11 cellular contexts compared by ENCODE assay signal in genomic region chrX:153055827-153056748, GRCh38. TPM values are rescaled to one million over a fixed set of nuclear protein-coding genes. Genes with fewer than 3 reads are reported as not detected.
A peak's percentile ranks its signal among the peaks of the same experiment; 100 is the strongest.
DNase-seq lines count a peak whose midpoint lies in the region; ATAC-seq, FAIRE-seq and TF ChIP-seq lines count a peak whose summit lies in the region.
"Had no signal": no experiment of that assay in that cellular context is flagged by ENCODE, and none has a peak within 500 bp of the region (broad histone marks: within the 10 kb centered on the region; RNA-seq: fewer than 3 reads in every experiment).

PNMA3 (plus strand) TSS chrX:153056470; CDS start chrX:153057056, 586 bp downstream.

- H3K23me2 ChIP-seq in H9 (ENCODE audit: insufficient read length, low read depth, low read length, poor library complexity, severe bottlenecking), result no peaks in the 10 kb centered on the region

- no peaks in the 10 kb centered on the region for H3K79me2 ChIP-seq in H9 (ENCODE audit: insufficient read depth, low read length)

- no peaks in the 10 kb centered on the region for H3K4me1 ChIP-seq in A549
- no peaks in the 10 kb centered on the region for H3K4me1 ChIP-seq in H9 (ENCODE audit: insufficient read depth, low read length)
- no peaks in the 10 kb centered on the region for H3K4me1 ChIP-seq in endodermal cell (ENCODE audit: control insufficient read depth, insufficient read depth, low read length)
- peaks cover 11% of the 10 kb centered on the region for H3K4me1 ChIP-seq in vagina

- no peak within 1 kb of the TSS for H2AFZ ChIP-seq in H9 (ENCODE audit: low read length)

- no peaks in the 10 kb centered on the region for H3K36me3 ChIP-seq in endodermal cell (ENCODE audit: control insufficient read depth, insufficient read depth, low read length)
- H3K36me3 ChIP-seq in vagina, result no peaks in the 10 kb centered on the region

- no peak for TF ChIP-seq RAD21 in A549 (conservative IDR thresholded peaks at IDR 0.05 in 1 of 2, IDR thresholded peaks at IDR 0.05 in 1 of 2)

- FAIRE-seq in A549 (lab: Jason Lieb, UNC), result no peak
- FAIRE-seq in GM12891 (lab: Jason Lieb, UNC), result no peak

- H3K27me3 ChIP-seq in H9 (ENCODE audit: insufficient read depth, low read length), result no peaks in the 10 kb centered on the region; the same call in 1 of the 2 replicates
- peaks cover 35% of the 10 kb centered on the region for H3K27me3 ChIP-seq in endodermal cell (ENCODE audit: control insufficient read depth, insufficient read depth, low read length, poor library complexity, severe bottlenecking)
- no peaks in the 10 kb centered on the region for H3K27me3 ChIP-seq in vagina

- H3K4me3 Mint-ChIP-seq in H9, result peak within 1 kb of the TSS; percentile 53 to 69
- peak within 1 kb of the TSS; percentile 39 for H3K4me3 Mint-ChIP-seq in endodermal cell
- H3K4me3 Mint-ChIP-seq in nephron, result peak within 1 kb of the TSS; percentile 49 to 69 (median 60)
- H3K4me3 Mint-ChIP-seq: central memory CD8-positive, alpha-beta T cell; T-helper 2 cell treated with Interferon-gamma antibody and Interleukin-4, amounts not matched to agents 5 μg/mL and 100 μg/mL, for 36 hours had no signal

- H3K27ac ChIP-seq in A549, result peak within 1 kb of the TSS; percentile 35 to 73; a peak in 4 of 6 replicates
- no peak within 1 kb of the TSS for H3K27ac ChIP-seq in H9 (ENCODE audit: insufficient read length, low read depth, low read length)
- no peak within 1 kb of the TSS for H3K27ac ChIP-seq in endodermal cell (ENCODE audit: low read depth, low read length)
- H3K27ac ChIP-seq in vagina, result no peak within 1 kb of the TSS

- ATAC-seq in A549, result peak; percentile 36 to 70; a peak in 3 of 6 replicates

- H3K56ac ChIP-seq in H9 (ENCODE audit: insufficient read length, low read depth, low read length), result no peak within 1 kb of the TSS

- peak within 1 kb of the TSS; percentile 70 for H3K4me2 ChIP-seq in A549
- H3K4me2 ChIP-seq in H9 (ENCODE audit: insufficient read depth, insufficient read length, low read length), result no peak within 1 kb of the TSS

- H3K9ac ChIP-seq in H9 (ENCODE audit: extremely low read depth, insufficient read length, low read length), result no peak within 1 kb of the TSS
- H3K9ac ChIP-seq in endodermal cell (ENCODE audit: extremely low read depth, low read length, poor library complexity, severe bottlenecking), result no peak within 1 kb of the TSS

- H3K4me1 Mint-ChIP-seq in H9, result peaks cover 3 to 4% of the 10 kb centered on the region in 2 experiments
- H3K4me1 Mint-ChIP-seq in endodermal cell, result peaks cover 2% of the 10 kb centered on the region
- H3K4me1 Mint-ChIP-seq in nephron, result no peaks in the 10 kb centered on the region
- H3K4me1 Mint-ChIP-seq: central memory CD8-positive, alpha-beta T cell had no signal

- intact Hi-C loops in vagina (cut with DNase I), result no loop called here

- H3K36me3 Mint-ChIP-seq in H9 (ENCODE audit: insufficient read depth in 1 of 3, low read depth in 3 of 3), result peaks cover 0 to 13% (median 3%) of the 10 kb centered on the region in 3 experiments; a peak in 4 of 7 replicates
- no peaks in the 10 kb centered on the region for H3K36me3 Mint-ChIP-seq in endodermal cell (ENCODE audit: low read depth)
- H3K36me3 Mint-ChIP-seq in nephron (ENCODE audit: low read depth), result no peaks in the 10 kb centered on the region

- peaks cover 54 to 62% of the 10 kb centered on the region in 2 experiments for H3K9me3 Mint-ChIP-seq in H9
- H3K9me3 Mint-ChIP-seq in endodermal cell, result peaks cover 56% of the 10 kb centered on the region
- peaks cover 10% of the 10 kb centered on the region for H3K9me3 Mint-ChIP-seq in nephron
- H3K9me3 Mint-ChIP-seq: central memory CD8-positive, alpha-beta T cell; T-helper 2 cell treated with Interferon-gamma antibody and Interleukin-4, amounts not matched to agents 5 μg/mL and 100 μg/mL, for 36 hours had no signal

- H3K4ac ChIP-seq in H9 (ENCODE audit: low read depth, low read length), result no peak within 1 kb of the TSS

- H3K27me3 Mint-ChIP-seq in H9 (ENCODE audit: low read depth) (peaks cover 44% of the 10 kb centered on the region), endodermal cell (ENCODE audit: insufficient read depth) (peaks cover 38% of the 10 kb centered on the region), nephron (ENCODE audit: low read depth) (peaks cover 16% of the 10 kb centered on the region)
- H3K27me3 Mint-ChIP-seq: central memory CD8-positive, alpha-beta T cell had no signal

- H3K9me3 ChIP-seq in A549, result no peaks in the 10 kb centered on the region
- peaks cover 33% of the 10 kb centered on the region for H3K9me3 ChIP-seq in H9 (ENCODE audit: control insufficient read depth, low read depth, low read length)
- H3K9me3 ChIP-seq in endodermal cell (ENCODE audit: control insufficient read depth, low read length), result no peaks in the 10 kb centered on the region
- no peaks in the 10 kb centered on the region for H3K9me3 ChIP-seq in vagina

- no peak within 1 kb of the TSS for H2AK5ac ChIP-seq in H9 (ENCODE audit: insufficient read length, low read length)

- 90% methylated on average over 8 of the region's 82 CpGs for WGBS in A549 (ENCODE audit: missing lambda C conversion rate)
- no CpG with 5 or more reads among the region's 82 CpGs for WGBS in H9 (ENCODE audit: extremely low coverage, insufficient read length, low lambda C conversion rate)
- 17% methylated on average over 64 of the region's 82 CpGs; no CpG with 5 or more reads in 1 of the 2 experiments for WGBS in endodermal cell (ENCODE audit: insufficient coverage in 1 of 2, insufficient read length in 1 of 2), 2 experiments

- no peak for TF ChIP-seq CTCF in A549 (IDR thresholded peaks at IDR 0.05)
- TF ChIP-seq CTCF in H9 (conservative IDR thresholded peaks at IDR 0.05), result no peak
- no peak for TF ChIP-seq CTCF in endodermal cell (conservative IDR thresholded peaks at IDR 0.05)
- TF ChIP-seq CTCF in nephron (IDR thresholded peaks at IDR 0.05; ENCODE audit: unreplicated experiment in 3 of 3), result no peak
- no peak for TF ChIP-seq CTCF in vagina (IDR thresholded peaks at IDR 0.05)

- no peak within 1 kb of the TSS for H2BK15ac ChIP-seq in H9 (ENCODE audit: low read depth, low read length)

- no peak within 1 kb of the TSS for H2BK12ac ChIP-seq in H9 (ENCODE audit: insufficient read length, low read depth, low read length)

- POLR2A ChIA-PET in A549 (lab: Yijun Ruan, JAX), result no interaction called here

- H3K79me1 ChIP-seq in H9 (ENCODE audit: insufficient read depth, low read depth, low read length, poor library complexity, severe bottlenecking), result no peaks in the 10 kb centered on the region

- no peak within 1 kb of the TSS for H3K23ac ChIP-seq in H9 (ENCODE audit: insufficient read length, low read depth, low read length)

- H4K5ac ChIP-seq in H9 (ENCODE audit: insufficient read length, low read depth, low read length), result no peak within 1 kb of the TSS

- peak within 1 kb of the TSS; percentile 22; the same call in 1 of the 3 replicates for H3K4me3 ChIP-seq in A549
- no peak within 1 kb of the TSS for H3K4me3 ChIP-seq in endodermal cell (ENCODE audit: low read length)
- H3K4me3 ChIP-seq in vagina, result no peak within 1 kb of the TSS

- no peak for DNase-seq in A549 (ENCODE audit: low read depth in 1 of 2, low spot score in 1 of 2)
- peak; percentile 35 for DNase-seq in H9
- peak; percentile 61 for DNase-seq in endodermal cell
- no peak for DNase-seq in NCI-H187 treated with DMSO at 0.1 percent for 48 hours (lab: John Stamatoyannopoulos, UW)
- no peak for DNase-seq in GM12891 (ENCODE audit: insufficient read length, low spot score)
- no peak for DNase-seq in NCI-H2029 treated with DMSO at 0.1 percent for 48 hours (lab: John Stamatoyannopoulos, UW)
- DNase-seq in vagina (ENCODE audit: extremely low spot score in 2 of 2), result no peak
- DNase-seq: Calu3 had no signal

- H4K20me1 ChIP-seq in H9 (ENCODE audit: control insufficient read depth, insufficient read depth, insufficient read length), result no peaks in the 10 kb centered on the region

- H2BK5ac ChIP-seq in H9 (ENCODE audit: insufficient read length, low read length), result no peak within 1 kb of the TSS

- H3T11ph ChIP-seq in H9 (ENCODE audit: low read length), result no peak within 1 kb of the TSS

- no peak within 1 kb of the TSS for H2BK20ac ChIP-seq in H9 (ENCODE audit: low read depth, low read length, poor library complexity, severe bottlenecking)

- no peak within 1 kb of the TSS for H4K91ac ChIP-seq in H9 (ENCODE audit: insufficient read length, low read depth, low read length)

- H2BK120ac ChIP-seq in H9 (ENCODE audit: low read depth, low read length, poor library complexity, severe bottlenecking), result no peak within 1 kb of the TSS

- no peak within 1 kb of the TSS for H3K14ac ChIP-seq in H9 (ENCODE audit: insufficient read depth, low read length)

- no peak for TF ChIP-seq POLR2A in A549 (IDR thresholded peaks at IDR 0.05; ENCODE audit: low read length)
- no peak for TF ChIP-seq POLR2A in GM12891 (IDR thresholded peaks at IDR 0.05; ENCODE audit: low read depth, low read length)
- TF ChIP-seq POLR2A in vagina (IDR thresholded peaks at IDR 0.05), result no peak

- no peak within 1 kb of the TSS for H4K8ac ChIP-seq in H9 (replicated peaks; ENCODE audit: insufficient read length, low read depth, low read length)

- H3K27ac Mint-ChIP-seq in H9, result no peak within 1 kb of the TSS
- no peak within 1 kb of the TSS for H3K27ac Mint-ChIP-seq in endodermal cell
- H3K27ac Mint-ChIP-seq in nephron, result peak within 1 kb of the TSS in 1 of 3 experiments; percentile 37
- H3K27ac Mint-ChIP-seq: T-helper 2 cell treated with Interferon-gamma antibody and Interleukin-4, amounts not matched to agents 5 μg/mL and 100 μg/mL, for 36 hours had no signal

- CTCF ChIA-PET in A549 (lab: Yijun Ruan, JAX), result no interaction called here

- TF ChIP-seq EP300 in A549 (IDR thresholded peaks at IDR 0.05), result no peak

- no peak within 1 kb of the TSS for H3K18ac ChIP-seq in H9 (ENCODE audit: insufficient read length, low read depth, low read length)

TF ChIP-seq in A549, 52 proteins besides CTCF, POLR2A, EP300 and RAD21 (continues in another document):
- no peak for TF ChIP-seq EHF (CRISPR knock-in tag; IDR thresholded peaks at IDR 0.05)

TF ChIP-seq in GM12891, 5 proteins besides CTCF, POLR2A, EP300 and RAD21:
- TF ChIP-seq TAF1 (IDR thresholded peaks at IDR 0.05; ENCODE audit: low read depth, low read length) (no peak), SPI1 (IDR thresholded peaks at IDR 0.05; ENCODE audit: low read depth, low read length) (no peak), PAX5 (IDR thresholded peaks at IDR 0.05; ENCODE audit: insufficient read depth, low read length, severe bottlenecking) (no peak), POLR2AphosphoS5 (IDR thresholded peaks at IDR 0.05; ENCODE audit: low read depth, low read length) (no peak), POU2F2 (IDR thresholded peaks at IDR 0.05; ENCODE audit: low read depth, low read length) (no peak)

RNA-seq across cellular contexts. Expression of gene PNMA3, which starts in this region (rescaled TPM):
- polyA plus RNA-seq in A549 (2011; rRNA removed) (0.08 and 0.11 TPM in 2 replicates), A549 (2017; fragmentation: RNase III; extraction: RNeasy Plus Mini Kit Qiagen cat#74134 plus additional on column Dnase treatment) (0.10 to 0.26 TPM (median 0.16 TPM) in 3 replicates)
- polyA plus RNA-seq in A549 (2012; cell fraction: cytosol; rRNA removed), result 0.13 and 0.16 TPM in 2 replicates
- 0.62 and 0.77 TPM in 2 replicates for polyA plus RNA-seq in A549 (2012; cell fraction: nucleus; rRNA removed)
- polyA minus RNA-seq in A549 (2011; rRNA and poly(A)+ RNA removed), result 0.12 TPM in 1 of 2 replicates, not detected in the other
- total RNA-seq in H9 (2021) (9.1 and 9.4 TPM in 2 replicates), endodermal cell (1 to 10 TPM; 5.4 to 7.4 TPM), vagina (0.49 TPM)
- 4.8 TPM for polyA plus RNA-seq in endodermal cell (2013, experiment 1 of 2)
- 3.4 TPM for polyA plus RNA-seq in endodermal cell (2013, experiment 2 of 2)
- 1.1 TPM for polyA plus RNA-seq in GM12891 (2012; ENCODE audit: low read depth, missing spikeins)
- total RNA-seq: Calu3 had no signal

Comparison
In these comparisons a context has a peak if more than half of its experiments do, and no peak if none do; other contexts are left out.
1. Peak in ATAC-seq, H3K4me3 ChIP-seq, H3K27ac ChIP-seq and H3K4me2 ChIP-seq in A549; RNA of the gene not detected or under 1 TPM.
2. DNase-seq: peak in H9 (single experiment) and endodermal cell (single experiment); none in A549 (0 of 2), NCI-H187 treated with DMSO at 0.1 percent for 48 hours (single experiment), GM12891 (single experiment), NCI-H2029 treated with DMSO at 0.1 percent for 48 hours (single experiment) and vagina (0 of 2).
3. Peak in every context shown above with its lines, with median percentiles within 50 percentile points of each other: H3K4me3 Mint-ChIP-seq.